7 cellular contexts compared by ENCODE assay signal in the genomic region with DNA sequence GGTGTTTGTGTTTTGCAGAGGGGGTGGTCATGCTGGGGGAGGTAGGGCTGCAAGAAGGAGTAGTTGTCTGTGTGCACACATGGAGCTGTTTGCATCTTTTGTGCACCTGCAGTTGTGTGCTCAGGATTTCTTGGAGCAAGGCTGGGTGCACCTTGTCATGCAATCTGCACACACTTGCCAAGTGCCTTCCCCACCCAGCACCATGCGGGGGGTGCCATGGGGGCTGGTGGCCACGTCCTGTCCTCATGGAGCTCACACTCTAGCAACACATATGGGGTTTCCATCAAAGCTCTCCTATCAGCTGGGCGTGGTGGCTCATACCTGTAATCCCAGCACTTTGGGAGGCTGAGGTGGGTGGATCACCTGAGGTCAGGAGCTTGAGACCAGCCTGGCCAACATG.
DNase-seq lines count a peak whose midpoint lies in the region; TF ChIP-seq lines count a peak whose summit lies in the region.
"Not testable (repeated sequence)": the region's sequence is repeated elsewhere in the genome, so short reads cannot be mapped to it uniquely, and the experiment has no call there.

No MANE protein-coding gene starts in this region.

- peaks cover 26 to 48% (median 45%) of the 10 kb centered on the region in 10 experiments for H3K4me1 ChIP-seq in BLaER1 treated with 17β-estradiol and CSF1 and Interleukin-3, amounts not matched to agents 10 nM and 100 nM
- peaks cover 16% of the 10 kb centered on the region for H3K4me1 ChIP-seq in Loucy (ENCODE audit: insufficient read depth, low read length, poor library complexity, severe bottlenecking)
- peaks cover 0 to 42% (median 15%) of the 10 kb centered on the region in 6 donors for H3K4me1 ChIP-seq in spleen

- peaks cover 16 to 83% (median 76%) of the 10 kb centered on the region in 11 experiments; a peak in 21 of 22 replicates for H4K20me1 ChIP-seq in BLaER1 treated with 17β-estradiol and CSF1 and Interleukin-3, amounts not matched to agents 10 nM and 100 nM
- peaks cover 31% of the 10 kb centered on the region for H4K20me1 ChIP-seq in Loucy (ENCODE audit: insufficient read depth, low read length, poor library complexity, severe bottlenecking)

- H3K4me1 Mint-ChIP-seq in dendritic cell treated with granulocyte-macrophage colony-stimulating factor and Interleukin-4, amounts not matched to agents 40 ng/mL and 50 ng/mL, for 4 days (ENCODE audit: low read depth), result peaks cover 79% of the 10 kb centered on the region
- H3K4me1 Mint-ChIP-seq in nephron progenitor cell, result peaks cover 25% of the 10 kb centered on the region

- peaks cover 30% of the 10 kb centered on the region for H3K36me3 Mint-ChIP-seq in dendritic cell treated with granulocyte-macrophage colony-stimulating factor and Interleukin-4, amounts not matched to agents 40 ng/mL and 50 ng/mL, for 4 days (ENCODE audit: low read depth)
- peaks cover 12% of the 10 kb centered on the region for H3K36me3 Mint-ChIP-seq in nephron progenitor cell (ENCODE audit: low read depth)

- H2AFZ ChIP-seq in Loucy (ENCODE audit: low read length), result not testable (repeated sequence)

- H3K36me3 ChIP-seq in BLaER1 treated with 17β-estradiol and CSF1 and Interleukin-3, amounts not matched to agents 10 nM and 100 nM, result peaks cover 0 to 11% (median 5%) of the 10 kb centered on the region in 11 experiments; a peak in 6 of 22 replicates
- not testable (repeated sequence) for H3K36me3 ChIP-seq in H7 (replicated peaks; ENCODE audit: control insufficient read depth, insufficient read depth, low read length); Loucy (ENCODE audit: insufficient read depth, low read length); spleen

- H3K9me2 ChIP-seq in Loucy (replicated peaks; ENCODE audit: low read depth, low read length), result not testable (repeated sequence)

- H3K27ac Mint-ChIP-seq in dendritic cell treated with granulocyte-macrophage colony-stimulating factor and Interleukin-4, amounts not matched to agents 40 ng/mL and 50 ng/mL, for 4 days, result not testable (repeated sequence)
- H3K27ac Mint-ChIP-seq in nephron progenitor cell, result peak overlapping the region; percentile 29

- not testable (repeated sequence) for H3K27me3 ChIP-seq in BLaER1 treated with 17β-estradiol and CSF1 and Interleukin-3, amounts not matched to agents 10 nM and 100 nM; H7 (ENCODE audit: control insufficient read depth, insufficient read depth, low read length); Loucy (ENCODE audit: insufficient read depth, low read length, poor library complexity, severe bottlenecking)
- peaks cover 0 to 12% (median 0%) of the 10 kb centered on the region in 7 donors for H3K27me3 ChIP-seq in spleen (replicated peaks in 1 of 7)

- peaks cover 81% of the 10 kb centered on the region for H3K79me2 ChIP-seq in Loucy (ENCODE audit: insufficient read depth, low read length)

- not testable (repeated sequence) for H3K9me3 ChIP-seq in BLaER1 treated with 17β-estradiol and CSF1 and Interleukin-3, amounts not matched to agents 10 nM and 100 nM (replicated peaks in 1 of 11); Loucy (ENCODE audit: insufficient read depth, low read depth, low read length); spleen

- not testable (repeated sequence) for H3K9ac ChIP-seq in BLaER1 treated with 17β-estradiol and CSF1 and Interleukin-3, amounts not matched to agents 10 nM and 100 nM; Loucy (ENCODE audit: low read depth, low read length, poor library complexity, severe bottlenecking)

- DNase-seq in H7 (peak; percentile 2), spleen (peak; percentile 45)
- not testable (repeated sequence) for DNase-seq in nephron progenitor cell

- peak overlapping the region; percentile 87 to 98 (median 92); a peak in 19 of 22 replicates for H3K4me2 ChIP-seq in BLaER1 treated with 17β-estradiol and CSF1 and Interleukin-3, amounts not matched to agents 10 nM and 100 nM
- peak overlapping the region; percentile 85 for H3K4me2 ChIP-seq in Loucy (ENCODE audit: low read depth, low read length, poor library complexity, severe bottlenecking)

- intact Hi-C loops in dendritic cell treated with granulocyte-macrophage colony-stimulating factor and Interleukin-4, amounts not matched to agents 40 ng/mL and 50 ng/mL, for 4 days (cut with micrococcal nuclease); spleen (cut with DNase I; ENCODE audit: low total_unique reads): not testable (repeated sequence)

- H3F3A ChIP-seq in Loucy (ENCODE audit: low read depth), result not testable (repeated sequence)

- not testable (repeated sequence) for TF ChIP-seq CTCF in Loucy (conservative IDR thresholded peaks at IDR 0.05; ENCODE audit: low read length); VCaP (conservative IDR thresholded peaks at IDR 0.05); nephron progenitor cell (IDR thresholded peaks at IDR 0.05); spleen (IDR thresholded peaks at IDR 0.05 in 8 of 11, conservative IDR thresholded peaks at IDR 0.05 in 3 of 11)

- peak overlapping the region; percentile 4 for H3K4me3 Mint-ChIP-seq in dendritic cell treated with granulocyte-macrophage colony-stimulating factor and Interleukin-4, amounts not matched to agents 40 ng/mL and 50 ng/mL, for 4 days
- H3K4me3 Mint-ChIP-seq in nephron progenitor cell, result not testable (repeated sequence)

- not testable (repeated sequence) for H3K4me3 ChIP-seq in BLaER1 treated with 17β-estradiol and CSF1 and Interleukin-3, amounts not matched to agents 10 nM and 100 nM; H7 (ENCODE audit: insufficient read depth, low read depth, low read length); spleen
- peak overlapping the region; percentile 98 for H3K4me3 ChIP-seq in Loucy (ENCODE audit: low read length, poor library complexity, severe bottlenecking)

- H3K9me3 Mint-ChIP-seq in dendritic cell treated with granulocyte-macrophage colony-stimulating factor and Interleukin-4, amounts not matched to agents 40 ng/mL and 50 ng/mL, for 4 days; nephron progenitor cell: not testable (repeated sequence)

- WGBS in spleen, 5 donors, result 83 to 100% (median 88%) methylated on average over 3 of the region's 3 CpGs

- H3K27me3 Mint-ChIP-seq in dendritic cell treated with granulocyte-macrophage colony-stimulating factor and Interleukin-4, amounts not matched to agents 40 ng/mL and 50 ng/mL, for 4 days; nephron progenitor cell (ENCODE audit: low read depth, poor library complexity): not testable (repeated sequence)

- H3K27ac ChIP-seq in BLaER1 treated with 17β-estradiol and CSF1 and Interleukin-3, amounts not matched to agents 10 nM and 100 nM; spleen: not testable (repeated sequence)
- peak overlapping the region; percentile 53 for H3K27ac ChIP-seq in VCaP

- TF ChIP-seq POLR2A in spleen (IDR thresholded peaks at IDR 0.05), result not testable (repeated sequence)
